ENCODE assay signal across 8 cellular contexts in genomic region chr17:16352303-16352837, GRCh38.
DNase-seq lines count a peak whose midpoint lies in the region; ATAC-seq and TF ChIP-seq lines count a peak whose summit lies in the region.

No MANE protein-coding gene starts in this region.

- no peak for TF ChIP-seq CTCF in Loucy (conservative IDR thresholded peaks at IDR 0.05; ENCODE audit: low read length)
- TF ChIP-seq CTCF in VCaP (conservative IDR thresholded peaks at IDR 0.05) = no peak

- no peaks in the 10 kb centered on the region for H3K9me2 ChIP-seq in Loucy (replicated peaks; ENCODE audit: low read depth, low read length)

- peak overlapping the region; percentile 80 for H3K9ac ChIP-seq in Loucy (ENCODE audit: low read depth, low read length, poor library complexity, severe bottlenecking)

- peaks cover 31% of the 10 kb centered on the region for H4K20me1 ChIP-seq in Loucy (ENCODE audit: insufficient read depth, low read length, poor library complexity, severe bottlenecking)

- peaks cover 23% of the 10 kb centered on the region for H3K4me1 ChIP-seq in Loucy (ENCODE audit: insufficient read depth, low read length, poor library complexity, severe bottlenecking)

- H2AFZ ChIP-seq in Loucy (ENCODE audit: low read length) = peak overlapping the region; percentile 81

- H3K9me3 ChIP-seq in Loucy (ENCODE audit: insufficient read depth, low read depth, low read length) = no peaks in the 10 kb centered on the region

- peak overlapping the region; percentile 95 for H3K27ac ChIP-seq in VCaP

- H3K79me2 ChIP-seq in Loucy (ENCODE audit: insufficient read depth, low read length) = peaks cover 49% of the 10 kb centered on the region

- peaks cover 13% of the 10 kb centered on the region for H3K36me3 ChIP-seq in Loucy (ENCODE audit: insufficient read depth, low read length)

- no peaks in the 10 kb centered on the region for H3K27me3 ChIP-seq in Loucy (ENCODE audit: insufficient read depth, low read length, poor library complexity, severe bottlenecking)

- H3K4me2 ChIP-seq in Loucy (ENCODE audit: low read depth, low read length, poor library complexity, severe bottlenecking) = peak overlapping the region; percentile 90

- no peak for ATAC-seq in HG03025 (IDR thresholded peaks at IDR 0.05; ENCODE audit: low FRiP score, unreplicated experiment)

- peak; percentile 75 for DNase-seq in ELF-1 (ENCODE audit: low read depth, low spot score)
- DNase-seq in central memory CD4-positive, alpha-beta T cell = peak; percentile 6
- DNase-seq in kidney tubule cell (ENCODE audit: low spot score) = peak; percentile 39
- DNase-seq in stimulated activated CD4-positive, alpha-beta T cell treated with anti-CD3 and anti-CD28 coated beads, Interleukin-1b, Interleukin-23, amount 100 ng/mL, for 48 hours = peak; percentile 35
- DNase-seq in cortex of kidney (lab: John Stamatoyannopoulos, UW) = no peak

- no peaks in the 10 kb centered on the region for H3F3A ChIP-seq in Loucy (ENCODE audit: low read depth)

- H3K4me3 ChIP-seq in Loucy (ENCODE audit: low read length, poor library complexity, severe bottlenecking) = peak overlapping the region; percentile 84
